2 cellular contexts compared by ENCODE assay signal in genomic region chr22:24190159-24190540, GRCh38.
TF ChIP-seq lines count a peak whose summit lies in the region.

No MANE protein-coding gene starts in this region.

TF ChIP-seq in SK-N-SH, 30 proteins besides CTCF, POLR2A, EP300 and RAD21 (continued from another document):
- TF ChIP-seq ZBTB33 (IDR thresholded peaks at IDR 0.05; ENCODE audit: borderline replicate concordance, low read depth) (no peak), RCOR1 (IDR thresholded peaks at IDR 0.05; ENCODE audit: low read length) (no peak), RFX5 (IDR thresholded peaks at IDR 0.05; ENCODE audit: low read length) (no peak), TAF1 (IDR thresholded peaks at IDR 0.05; ENCODE audit: borderline replicate concordance, low read depth, low read length) (no peak), TCF12 (IDR thresholded peaks at IDR 0.05) (no peak), SMC3 (IDR thresholded peaks at IDR 0.05; ENCODE audit: low read depth, low read length) (no peak), POLR2AphosphoS5 (IDR thresholded peaks at IDR 0.05; ENCODE audit: low read depth, low read length) (no peak)

TF ChIP-seq in SK-N-SH treated with all-trans-retinoic acid at 6 μM for 48 hours, 23 proteins besides CTCF, POLR2A, EP300 and RAD21 (continued from another document):
- TF ChIP-seq PATZ1 (CRISPR knock-in tag; IDR thresholded peaks at IDR 0.05; ENCODE audit: borderline replicate concordance) = no peak
- TF ChIP-seq TCF4 (CRISPR knock-in tag; IDR thresholded peaks at IDR 0.05; ENCODE audit: borderline replicate concordance) = no peak
- no peak for TF ChIP-seq TOX (CRISPR knock-in tag; IDR thresholded peaks at IDR 0.05; ENCODE audit: borderline replicate concordance)
- TF ChIP-seq CREB5 (CRISPR knock-in tag; IDR thresholded peaks at IDR 0.05; ENCODE audit: low read depth) = no peak
- no peak for TF ChIP-seq RARB (CRISPR knock-in tag; IDR thresholded peaks at IDR 0.05)
- no peak for TF ChIP-seq PPARA (CRISPR knock-in tag; IDR thresholded peaks at IDR 0.05; ENCODE audit: borderline replicate concordance)
- no peak for TF ChIP-seq ZFP30 (CRISPR knock-in tag; IDR thresholded peaks at IDR 0.05)
- no peak for TF ChIP-seq BACH2 (CRISPR knock-in tag; IDR thresholded peaks at IDR 0.05; ENCODE audit: borderline replicate concordance)
